In genomic region chr1:22440582-22440981, GRCh38 we compare ENCODE assay signal across 28 cellular contexts.
"Had no signal": no experiment of that assay in that cellular context is flagged by ENCODE, and none has a peak within 500 bp of the region (broad histone marks: within the 10 kb centered on the region; RNA-seq: fewer than 3 reads in every experiment).

No MANE protein-coding gene starts in this region.

- H3K36me3 ChIP-seq: lower lobe of right lung, pancreas, prostate gland, stomach, thyroid gland, transverse colon, upper lobe of left lung, vagina had no signal

- H3K9me3 ChIP-seq: pancreas, prostate gland, testis, thyroid gland, vagina had no signal

- FAIRE-seq: keratinocyte, pancreas had no signal

- H3K27me3 ChIP-seq: pancreas, stomach, testis, thyroid gland, transverse colon, upper lobe of left lung, vagina had no signal

- H3K4me1 ChIP-seq: lower lobe of right lung, prostate gland, stomach, testis, transverse colon, upper lobe of left lung, vagina had no signal

- DNase-seq: kidney glomerular epithelial cell; left cardiac atrium; lower lobe of right lung; mammary epithelial cell; mesenchymal stem cell; naive thymus-derived CD8-positive, alpha-beta T cell; nucleus accumbens; pancreas; posterior cingulate gyrus; retina; right cardiac atrium; stimulated activated CD4-positive, alpha-beta T cell treated with anti-CD3 and anti-CD28 coated beads, Interleukin-12 subunit alpha, Interleukin-12 subunit beta, amount 100 ng/mL, for 4 hours; stimulated activated CD4-positive, alpha-beta T cell treated with anti-CD3 and anti-CD28 coated beads, Interleukin-15, amount 100 ng/mL, for 24 hours; stimulated activated CD4-positive, alpha-beta T cell treated with anti-CD3 and anti-CD28 coated beads, Interleukin-2, amount 100 ng/mL, for 24 hours; stimulated activated CD4-positive, alpha-beta T cell treated with anti-CD3 and anti-CD28 coated beads, Interleukin-4, amount 100 ng/mL, for 1 hour; stimulated activated naive B cell treated with anti-CD40 and anti-IgM and Interleukin-4, amounts not matched to agents 10 μg/mL and 1 μg/mL and 100 μg/mL, for 72 hours; stimulated activated naive CD8-positive, alpha-beta T cell treated with anti-CD3 and anti-CD28 coated beads, Interleukin-15, Interleukin-2, amounts not matched to agents 100 U/mL and 50 U/mL, for 24 hours; stomach; testis; thyroid gland; transverse colon; upper lobe of left lung had no signal

- ATAC-seq: left cardiac atrium; left lobe of liver; lower lobe of right lung; naive thymus-derived CD8-positive, alpha-beta T cell; pancreas; right cardiac atrium; sciatic nerve; stimulated activated naive B cell treated with anti-CD40 and anti-IgM and Interleukin-4, amounts not matched to agents 10 μg/mL and 1 μg/mL and 100 μg/mL, for 72 hours; stimulated activated naive CD8-positive, alpha-beta T cell treated with anti-CD3 and anti-CD28 coated beads, Interleukin-15, Interleukin-2, amounts not matched to agents 100 U/mL and 50 U/mL, for 24 hours had no signal

- H3K27ac ChIP-seq: lower lobe of right lung, pancreas, prostate gland, skin epidermis, stomach, testis, thyroid gland, transverse colon, upper lobe of left lung, vagina had no signal

- H3K4me3 ChIP-seq: lower lobe of right lung, pancreas, prostate gland, skin epidermis, stomach, testis, thyroid gland, transverse colon, upper lobe of left lung, vagina had no signal
